ENCODE assay signal across 8 cellular contexts in the genomic region with DNA sequence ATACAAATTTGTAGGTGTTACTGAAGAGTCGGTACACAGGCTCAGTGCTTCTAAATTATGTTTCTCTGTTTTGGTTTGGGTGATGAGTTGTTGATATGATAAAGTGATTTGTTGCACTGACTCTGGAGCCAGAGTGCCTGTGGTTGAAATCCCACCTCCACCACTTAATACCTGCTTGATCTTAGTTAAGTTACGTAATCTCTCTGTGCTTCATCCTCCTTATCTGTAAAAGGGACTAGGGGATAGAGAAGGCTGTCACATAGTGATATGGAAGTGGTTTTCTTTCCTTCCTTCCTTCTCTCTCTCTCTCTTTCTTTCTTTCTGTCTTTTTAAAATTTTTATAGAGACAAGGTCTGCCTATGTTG. TPM values are rescaled to one million over a fixed set of nuclear protein-coding genes. Genes with fewer than 3 reads are reported as not detected.
DNase-seq lines count a peak whose midpoint lies in the region; ATAC-seq and TF ChIP-seq lines count a peak whose summit lies in the region.

No MANE protein-coding gene starts in this region.

- H3K4me1 ChIP-seq in adipocyte (ENCODE audit: control insufficient read depth, insufficient read depth, low read length) = peaks cover 24% of the 10 kb centered on the region
- H3K4me1 ChIP-seq in transverse colon = peaks cover 15 to 35% (median 19%) of the 10 kb centered on the region in 4 donors

- H3K36me3 ChIP-seq in adipocyte (ENCODE audit: control insufficient read depth, insufficient read depth, low read length, severe bottlenecking) = peaks cover 4% of the 10 kb centered on the region
- no peaks in the 10 kb centered on the region for H3K36me3 ChIP-seq in transverse colon

- no peaks in the 10 kb centered on the region for H3K36me3 Mint-ChIP-seq in activated T-cell treated with anti-CD3 and anti-CD28 coated beads, Interleukin-2, amount 50 U/mL, for 72 hours (ENCODE audit: insufficient read depth in 2 of 2)
- peaks cover under 1% of the 10 kb centered on the region for H3K36me3 Mint-ChIP-seq in memory B cell

- DNase-seq in activated T-cell treated with anti-CD3 and anti-CD28 coated beads, Interleukin-2, amount 50 U/mL, for 72 hours = no peak
- DNase-seq in activated T-cell treated with anti-CD3 and anti-CD28 coated beads, Interleukin-2, amount 50 U/mL, for 1 hour = no peak
- DNase-seq in adipocyte (ENCODE audit: low read depth) (no peak), memory B cell (ENCODE audit: low spot score in 2 of 2) (no peak), transverse colon (no peak), middle frontal gyrus (ENCODE audit: extremely low spot score, low spot score) (no peak), ACHN (no peak), HuH-7.5 (ENCODE audit: low spot score) (no peak)

- peak overlapping the region; percentile 97 for H3K27ac Mint-ChIP-seq in activated T-cell treated with anti-CD3 and anti-CD28 coated beads, Interleukin-2, amount 50 U/mL, for 72 hours
- peak overlapping the region; percentile 28 for H3K27ac Mint-ChIP-seq in memory B cell

- H3K27ac ChIP-seq in transverse colon = peak overlapping the region; percentile 96 to 98 (median 96)

- H3K27me3 ChIP-seq in adipocyte (replicated peaks; ENCODE audit: control insufficient read depth, insufficient read depth, low read length) = no peaks in the 10 kb centered on the region
- H3K27me3 ChIP-seq in transverse colon = no peaks in the 10 kb centered on the region

- no peaks in the 10 kb centered on the region for H3K27me3 Mint-ChIP-seq in activated T-cell treated with anti-CD3 and anti-CD28 coated beads, Interleukin-2, amount 50 U/mL, for 72 hours (ENCODE audit: low read depth)
- H3K27me3 Mint-ChIP-seq in memory B cell = no peaks in the 10 kb centered on the region

- no peaks in the 10 kb centered on the region for H3K9me3 Mint-ChIP-seq in activated T-cell treated with anti-CD3 and anti-CD28 coated beads, Interleukin-2, amount 50 U/mL, for 72 hours
- no peaks in the 10 kb centered on the region for H3K9me3 Mint-ChIP-seq in memory B cell

- peak overlapping the region; percentile 92 to 94 for H3K4me3 Mint-ChIP-seq in activated T-cell treated with anti-CD3 and anti-CD28 coated beads, Interleukin-2, amount 50 U/mL, for 72 hours
- peak overlapping the region; percentile 83 for H3K4me3 Mint-ChIP-seq in memory B cell

- H3K4me3 ChIP-seq in adipocyte (ENCODE audit: low read length) = peak overlapping the region; percentile 92
- peak overlapping the region in 3 of 4 donors; percentile 86 to 99 (median 92) for H3K4me3 ChIP-seq in transverse colon

- TF ChIP-seq EP300 in transverse colon (IDR thresholded peaks at IDR 0.05; ENCODE audit: low read depth) = no peak

- ATAC-seq in activated T-cell treated with anti-CD3 and anti-CD28 coated beads, Interleukin-2, amount 50 U/mL, for 72 hours (replicated peaks in 1 of 2) = no peak
- no peak for ATAC-seq in memory B cell (ENCODE audit: low read depth)

- intact Hi-C loops in transverse colon (cut with DNase I; ENCODE audit: low total_unique reads) = no loop called here

- no peak for TF ChIP-seq CTCF in transverse colon (IDR thresholded peaks at IDR 0.05)

- H3K9me3 ChIP-seq in adipocyte (ENCODE audit: control insufficient read depth, low read length) (no peaks in the 10 kb centered on the region), transverse colon (no peaks in the 10 kb centered on the region)

- WGBS in transverse colon (ENCODE audit: low coverage in 1 of 2), 2 donors = 76 to 100% methylated on average over 1 to 2 of the region's 2 CpGs

- H3K4me1 Mint-ChIP-seq in activated T-cell treated with anti-CD3 and anti-CD28 coated beads, Interleukin-2, amount 50 U/mL, for 72 hours (ENCODE audit: low read depth) = peaks cover 32% of the 10 kb centered on the region
- peaks cover 21% of the 10 kb centered on the region for H3K4me1 Mint-ChIP-seq in memory B cell

- in situ Hi-C loops in transverse colon (cut with MboI; ENCODE audit: low pct_ligation_motif_present in 1 of 4, low pct_unique_long_range_greater_than_20kb in 1 of 4, low sequenced_read_pairs in 3 of 4) (no loop called here), ACHN (cut with HindIII; ENCODE audit: low pct_ligation_motif_present, low pct_unique_long_range_greater_than_20kb, low sequenced_read_pairs) (no loop called here)

- no peak for TF ChIP-seq POLR2A in transverse colon (IDR thresholded peaks at IDR 0.05)

- peak overlapping the region; percentile 96 for H3K9ac ChIP-seq in adipocyte (ENCODE audit: low read length)

RNA-seq across cellular contexts. Expression of gene HPS6, which starts 0.7 kb away (rescaled TPM):
- 10 to 100 TPM; 11.8 to 14.0 TPM for total RNA-seq in activated T-cell treated with anti-CD3 and anti-CD28 coated beads, Interleukin-2, amount 50 U/mL, for 72 hours
- 10 to 100 TPM; 17.1 to 30.9 (median 23.8) TPM for total RNA-seq in transverse colon

RNA-seq across cellular contexts. Expression of gene ARMH3, which starts 8.5 kb away (rescaled TPM):
- total RNA-seq in activated T-cell treated with anti-CD3 and anti-CD28 coated beads, Interleukin-2, amount 50 U/mL, for 72 hours = 10 to 100 TPM; 20.1 to 23.1 TPM
- total RNA-seq in transverse colon = 10 to 100 TPM; 11.5 to 29.7 (median 19.5) TPM

RNA-seq across cellular contexts. Expression of gene LDB1, which starts 55.7 kb away (rescaled TPM):
- total RNA-seq in activated T-cell treated with anti-CD3 and anti-CD28 coated beads, Interleukin-2, amount 50 U/mL, for 72 hours = 10 to 100 TPM; 65.1 to 71.2 TPM
- total RNA-seq in transverse colon = 10 to 100 TPM; 31.9 to 81.9 (median 54.1) TPM
